ENCODE assay signal across 25 cellular contexts in the genomic region with DNA sequence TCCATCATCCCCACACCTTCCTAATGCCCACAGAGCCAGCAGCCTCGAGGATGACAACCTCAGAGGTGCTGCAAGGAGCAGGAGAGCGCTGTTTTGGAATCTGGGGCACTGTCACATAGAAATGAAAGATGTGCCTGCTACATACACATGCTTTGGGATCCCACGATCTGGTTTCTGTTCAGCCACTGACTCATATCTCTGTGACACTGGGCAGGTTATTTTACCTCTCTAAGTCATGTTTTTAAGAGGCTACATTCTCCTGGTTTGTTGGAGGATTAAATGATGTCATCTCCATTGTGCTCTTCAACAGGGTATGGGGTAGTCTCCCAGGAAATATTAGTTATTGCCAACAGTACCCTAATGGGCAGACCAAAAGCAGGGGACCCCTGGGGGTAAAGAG. TPM values are rescaled to one million over a fixed set of nuclear protein-coding genes. Genes with fewer than 3 reads are reported as not detected.
A peak's percentile ranks its signal among the peaks of the same experiment; 100 is the strongest.
DNase-seq lines count a peak whose midpoint lies in the region; ATAC-seq and TF ChIP-seq lines count a peak whose summit lies in the region.
"Had no signal": no experiment of that assay in that cellular context is flagged by ENCODE, and none has a peak within 500 bp of the region (broad histone marks: within the 10 kb centered on the region; RNA-seq: fewer than 3 reads in every experiment).

No MANE protein-coding gene starts in this region.

- no peaks in the 10 kb centered on the region for H3K27me3 ChIP-seq in GM23338 (ENCODE audit: insufficient read depth)
- H3K27me3 ChIP-seq in foreskin keratinocyte: no peaks in the 10 kb centered on the region
- H3K27me3 ChIP-seq: gastrocnemius medialis, pancreas, sigmoid colon, SJCRH30, upper lobe of right lung had no signal

- peaks cover 4% of the 10 kb centered on the region for H3K9me2 ChIP-seq in GM23338 (ENCODE audit: insufficient read depth)

- peaks cover 33% of the 10 kb centered on the region for H3K4me1 Mint-ChIP-seq in activated CD4-positive, alpha-beta T cell treated with anti-CD3 and anti-CD28 coated beads, Interleukin-2, amount 10 ng/mL, durations not matched to agents 7 days and 5 days
- no peaks in the 10 kb centered on the region for H3K4me1 Mint-ChIP-seq in GM23338
- H3K4me1 Mint-ChIP-seq in activated CD8-positive, alpha-beta T cell treated with anti-CD3 and anti-CD28 coated beads for 36 hours (ENCODE audit: low read depth): peaks cover 20% of the 10 kb centered on the region

- H3K4me1 ChIP-seq in GM23338 (ENCODE audit: insufficient read depth): no peaks in the 10 kb centered on the region
- H3K4me1 ChIP-seq in foreskin keratinocyte: no peaks in the 10 kb centered on the region
- no peaks in the 10 kb centered on the region for H3K4me1 ChIP-seq in mucosa of descending colon (ENCODE audit: low read depth)
- H3K4me1 ChIP-seq: gastrocnemius medialis, pancreas, sigmoid colon, SJCRH30, upper lobe of right lung had no signal

- intact Hi-C loops in activated CD8-positive, alpha-beta T cell treated with anti-CD3 and anti-CD28 coated beads for 36 hours (cut with micrococcal nuclease): no loop called here
- intact Hi-C loops in mucosa of descending colon (cut with DNase I, micrococcal nuclease): no loop called here

- no peaks in the 10 kb centered on the region for H3K9me3 ChIP-seq in mucosa of descending colon
- H3K9me3 ChIP-seq: A549, gastrocnemius medialis, pancreas, sigmoid colon, SJCRH30, upper lobe of right lung had no signal

- ATAC-seq in GM23338: no peak
- ATAC-seq in activated CD8-positive, alpha-beta T cell treated with anti-CD3 and anti-CD28 coated beads for 36 hours: peak; percentile 91
- ATAC-seq in foreskin keratinocyte: peak; percentile 60
- ATAC-seq in HG03439 (IDR thresholded peaks at IDR 0.05; ENCODE audit: unreplicated experiment): no peak
- ATAC-seq in HG03039 (IDR thresholded peaks at IDR 0.05; ENCODE audit: unreplicated experiment): no peak
- ATAC-seq in mucosa of descending colon: no peak
- ATAC-seq: A549; gastrocnemius medialis; K562; naive thymus-derived CD4-positive, alpha-beta T cell; pancreas; upper lobe of right lung had no signal

- H3K4me2 ChIP-seq in GM23338: no peak overlapping the region
- H3K4me2 ChIP-seq: A549 had no signal

- H3K79me2 ChIP-seq in GM23338 (replicated peaks; ENCODE audit: insufficient read depth): no peaks in the 10 kb centered on the region

- H3K36me3 Mint-ChIP-seq in activated CD4-positive, alpha-beta T cell treated with anti-CD3 and anti-CD28 coated beads, Interleukin-2, amount 10 ng/mL, durations not matched to agents 7 days and 5 days (ENCODE audit: low read depth): peaks cover 4% of the 10 kb centered on the region
- H3K36me3 Mint-ChIP-seq in GM23338 (ENCODE audit: low read depth): no peaks in the 10 kb centered on the region
- H3K36me3 Mint-ChIP-seq in activated CD8-positive, alpha-beta T cell treated with anti-CD3 and anti-CD28 coated beads for 36 hours (ENCODE audit: low read depth): no peaks in the 10 kb centered on the region

- CTCF ChIA-PET in activated CD4-positive, alpha-beta T cell treated with anti-CD3 and anti-CD28 coated beads, Interleukin-2, amount 10 ng/mL, durations not matched to agents 7 days and 5 days (lab: Charles Lee): no interaction called here
- CTCF ChIA-PET in activated CD8-positive, alpha-beta T cell treated with anti-CD3 and anti-CD28 coated beads for 36 hours (lab: Charles Lee): interaction anchor here (0.5 kb wide), 1 partner anchor 74 kb away, joined by 3 read pairs; no protein-coding TSS in a partner anchor

- no peak for DNase-seq in activated CD4-positive, alpha-beta T cell treated with anti-CD3 and anti-CD28 coated beads, Interleukin-2, amount 10 ng/mL, durations not matched to agents 7 days and 5 days
- DNase-seq in activated CD4-positive, alpha-beta T cell treated with anti-CD3 and anti-CD28 coated beads, Interleukin-2, amount 50 U/mL, for 4 hours: no peak
- DNase-seq in GM23338 (ENCODE audit: low spot score) (no peak), foreskin keratinocyte (peak in 1 of 2 donors; percentile 56), mucosa of descending colon (no peak)
- peak; percentile 57 for DNase-seq in activated CD8-positive, alpha-beta T cell treated with anti-CD3 and anti-CD28 coated beads for 36 hours
- DNase-seq: activated CD8-positive, alpha-beta memory T cell treated with anti-CD3 and anti-CD28 coated beads, Interleukin-2, amount 50 U/mL, for 4 hours; Calu3; gastrocnemius medialis; H7; kidney glomerular epithelial cell; mesenchymal stem cell; naive thymus-derived CD4-positive, alpha-beta T cell; NCI-H187 treated with DMSO at 0.1 percent for 48 hours; NCI-H2227 treated with DMSO at 0.1 percent for 48 hours; NCI-H82; pancreas; sigmoid colon; SJCRH30; upper lobe of right lung had no signal

- POLR2A ChIA-PET in activated CD4-positive, alpha-beta T cell treated with anti-CD3 and anti-CD28 coated beads, Interleukin-2, amount 10 ng/mL, durations not matched to agents 7 days and 5 days (lab: Charles Lee): no interaction called here
- POLR2A ChIA-PET in activated CD8-positive, alpha-beta T cell treated with anti-CD3 and anti-CD28 coated beads for 36 hours (lab: Charles Lee): interaction anchor here (0.7 to 1.4 kb wide), 2 partner anchors 9 to 12 kb away, joined by 3 read pairs; no protein-coding TSS in a partner anchor

- no peaks in the 10 kb centered on the region for H4K20me1 ChIP-seq in GM23338 (replicated peaks; ENCODE audit: insufficient read depth)

- H3K27ac Mint-ChIP-seq in activated CD4-positive, alpha-beta T cell treated with anti-CD3 and anti-CD28 coated beads, Interleukin-2, amount 10 ng/mL, durations not matched to agents 7 days and 5 days: peak overlapping the region; percentile 10
- H3K27ac Mint-ChIP-seq in GM23338: no peak overlapping the region
- peak overlapping the region; percentile 39 for H3K27ac Mint-ChIP-seq in activated CD8-positive, alpha-beta T cell treated with anti-CD3 and anti-CD28 coated beads for 36 hours

- H3K27me3 Mint-ChIP-seq in activated CD4-positive, alpha-beta T cell treated with anti-CD3 and anti-CD28 coated beads, Interleukin-2, amount 10 ng/mL, durations not matched to agents 7 days and 5 days: no peaks in the 10 kb centered on the region
- peaks cover 1% of the 10 kb centered on the region for H3K27me3 Mint-ChIP-seq in GM23338 (ENCODE audit: insufficient read depth, low read depth, poor library complexity)
- no peaks in the 10 kb centered on the region for H3K27me3 Mint-ChIP-seq in activated CD8-positive, alpha-beta T cell treated with anti-CD3 and anti-CD28 coated beads for 36 hours
- H3K27me3 Mint-ChIP-seq: naive thymus-derived CD4-positive, alpha-beta T cell had no signal

- no peak overlapping the region for H3K27ac ChIP-seq in GM23338 (ENCODE audit: low read depth)
- peak overlapping the region; percentile 50 for H3K27ac ChIP-seq in foreskin keratinocyte
- H3K27ac ChIP-seq: A549, gastrocnemius medialis, pancreas, sigmoid colon, SJCRH30, upper lobe of right lung, VCaP had no signal

- no peak overlapping the region for H3K4me3 Mint-ChIP-seq in activated CD4-positive, alpha-beta T cell treated with anti-CD3 and anti-CD28 coated beads, Interleukin-2, amount 10 ng/mL, durations not matched to agents 7 days and 5 days
- H3K4me3 Mint-ChIP-seq in GM23338: no peak overlapping the region
- H3K4me3 Mint-ChIP-seq in activated CD8-positive, alpha-beta T cell treated with anti-CD3 and anti-CD28 coated beads for 36 hours: no peak overlapping the region

- no peaks in the 10 kb centered on the region for H3F3A ChIP-seq in GM23338 (replicated peaks; ENCODE audit: low read depth)

- H3K36me3 ChIP-seq in GM23338 (ENCODE audit: insufficient read depth) (no peaks in the 10 kb centered on the region), mucosa of descending colon (ENCODE audit: low read depth) (no peaks in the 10 kb centered on the region)
- H3K36me3 ChIP-seq: gastrocnemius medialis, pancreas, sigmoid colon, SJCRH30, upper lobe of right lung had no signal

- H3K9me3 Mint-ChIP-seq in activated CD4-positive, alpha-beta T cell treated with anti-CD3 and anti-CD28 coated beads, Interleukin-2, amount 10 ng/mL, durations not matched to agents 7 days and 5 days: peaks cover 7% of the 10 kb centered on the region
- no peaks in the 10 kb centered on the region for H3K9me3 Mint-ChIP-seq in GM23338
- H3K9me3 Mint-ChIP-seq in activated CD8-positive, alpha-beta T cell treated with anti-CD3 and anti-CD28 coated beads for 36 hours: no peaks in the 10 kb centered on the region

- H2AFZ ChIP-seq in GM23338: peak overlapping the region; percentile 56; the same call in 1 of the 2 replicates

- H3K4me3 ChIP-seq in GM23338 (no peak overlapping the region), mucosa of descending colon (no peak overlapping the region)
- H3K4me3 ChIP-seq: A549, gastrocnemius medialis, K562, pancreas, sigmoid colon, SJCRH30, upper lobe of right lung had no signal

- TF ChIP-seq CTCF in GM23338 (conservative IDR thresholded peaks at IDR 0.05; ENCODE audit: low read depth in 2 of 2) (no peak), foreskin keratinocyte (conservative IDR thresholded peaks at IDR 0.05) (no peak), mucosa of descending colon (IDR thresholded peaks at IDR 0.05) (no peak)
- TF ChIP-seq CTCF in activated CD8-positive, alpha-beta T cell treated with anti-CD3 and anti-CD28 coated beads for 36 hours (IDR thresholded peaks at IDR 0.05): no peak

TF ChIP-seq in GM23338, 12 proteins besides CTCF, POLR2A, EP300 and RAD21 (continues in another document):
- TF ChIP-seq EZH2 (IDR thresholded peaks at IDR 0.05; ENCODE audit: low read depth, unreplicated experiment): no peak

RNA-seq across cellular contexts. Expression of a gene that starts 32.6 kb away (rescaled TPM):
- 100 to 1,000 TPM; 126 to 154 TPM for total RNA-seq in activated CD4-positive, alpha-beta T cell treated with anti-CD3 and anti-CD28 coated beads, Interleukin-2, amount 10 ng/mL, durations not matched to agents 7 days and 5 days
- total RNA-seq in GM23338 (2014; rRNA removed; shearing (Covaris generic)): 59.2 and 65.5 TPM in 2 replicates
- polyA plus RNA-seq in GM23338 (2016; fragmentation: Nextera tagmentation; extraction: Ambion mirVana) (19.8 and 21.7 TPM in 2 replicates), foreskin keratinocyte (12.7 and 16.0 TPM in 2 replicates)
- 10 to 100 TPM; 64.8 to 69.1 TPM for total RNA-seq in activated CD8-positive, alpha-beta T cell treated with anti-CD3 and anti-CD28 coated beads for 36 hours
- total RNA-seq in foreskin keratinocyte (39.2 and 40.1 TPM in 2 replicates), mucosa of descending colon (100 to 1,000 TPM in 1 of 3 donors, 10 to 100 TPM in 2; 57.1 to 124 (median 70.2) TPM)

Comparison
In these comparisons a context has a peak if more than half of its experiments do, and no peak if none do; other contexts are left out.
1. ATAC-seq: peak in activated CD8-positive, alpha-beta T cell treated with anti-CD3 and anti-CD28 coated beads for 36 hours (single experiment) and foreskin keratinocyte (single experiment); none in GM23338 (single experiment), HG03439 (single experiment), HG03039 (single experiment) and mucosa of descending colon (single experiment).